In the genomic region with DNA sequence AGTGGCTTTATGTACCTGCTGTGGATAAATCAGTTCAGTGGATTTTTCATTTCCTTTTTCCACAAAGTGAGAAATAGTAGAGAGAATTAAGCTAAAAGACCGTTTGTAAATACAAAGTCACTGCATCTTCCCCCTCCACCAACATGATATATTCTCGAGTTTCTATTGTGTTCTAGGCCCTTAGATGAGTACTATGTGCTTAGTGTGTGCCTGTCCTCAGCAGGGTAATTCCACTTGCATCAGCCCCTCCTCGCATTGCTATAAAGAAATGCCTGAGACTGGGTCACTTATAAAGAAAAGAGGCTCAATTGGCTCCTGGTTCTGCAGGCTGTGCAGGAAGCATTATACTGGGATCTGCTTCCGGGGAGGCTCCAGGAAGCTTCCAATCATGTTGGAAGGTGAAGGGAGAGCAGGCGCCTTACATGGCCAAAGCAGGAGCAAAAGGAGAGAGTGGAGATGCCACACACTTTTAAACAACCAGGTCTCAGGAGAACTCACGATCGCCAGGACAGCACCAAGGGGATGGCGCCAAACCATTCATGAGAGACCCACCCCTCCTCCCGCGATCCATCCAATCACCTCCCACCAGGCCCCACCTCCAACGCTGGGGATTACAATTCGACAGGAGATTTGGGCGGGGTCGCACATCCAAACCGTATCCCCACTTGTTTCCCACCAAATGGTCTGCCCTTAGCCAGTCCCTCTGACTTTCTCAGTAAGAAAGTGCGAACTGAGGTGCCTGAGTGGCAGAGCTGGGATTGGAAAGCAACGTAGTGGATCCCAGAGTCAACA, we compare ENCODE assay signal across 1 cellular context.
TF ChIP-seq lines count a peak whose summit lies in the region.

No MANE protein-coding gene starts in this region.

TF ChIP-seq in HCT116, 20 proteins besides CTCF, POLR2A, EP300 and RAD21 (continued from another document):
- TF ChIP-seq SRF (IDR thresholded peaks at IDR 0.05; ENCODE audit: low read depth) = no peak
- TF ChIP-seq, protein P1, sequence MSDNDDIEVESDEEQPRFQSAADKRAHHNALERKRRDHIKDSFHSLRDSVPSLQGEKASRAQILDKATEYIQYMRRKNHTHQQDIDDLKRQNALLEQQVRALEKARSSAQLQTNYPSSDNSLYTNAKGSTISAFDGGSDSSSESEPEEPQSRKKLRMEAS (IDR thresholded peaks at IDR 0.05) = no peak
- no peak for TF ChIP-seq TCF7L2 (IDR thresholded peaks at IDR 0.05; ENCODE audit: borderline replicate concordance, extremely low read depth, insufficient read depth, insufficient read length)
TF ChIP-seq in HCT116: peak in this region for 0.
